8 cellular contexts compared by ENCODE assay signal in genomic region chr18:76822510-76823165, GRCh38. TPM values are rescaled to one million over a fixed set of nuclear protein-coding genes. Genes with fewer than 3 reads are reported as not detected.
A peak's percentile ranks its signal among the peaks of the same experiment; 100 is the strongest.
DNase-seq lines count a peak whose midpoint lies in the region; FAIRE-seq and TF ChIP-seq lines count a peak whose summit lies in the region.

TSS of gene ZNF236 (plus strand) at chr18:76822557. CDS start at chr18:76822608, 51 bp downstream.

- peaks cover 23% of the 10 kb centered on the region for H3K4me1 Mint-ChIP-seq in astrocyte (ENCODE audit: low read depth, unreplicated experiment)

- H3K79me2 ChIP-seq in astrocyte (ENCODE audit: insufficient read depth, low read length) = peaks cover 87% of the 10 kb centered on the region
- H3K79me2 ChIP-seq in hepatocyte = peaks cover 91% of the 10 kb centered on the region

- H3K9me3 ChIP-seq in astrocyte (ENCODE audit: insufficient read depth, low read depth, low read length) (no peaks in the 10 kb centered on the region), hepatocyte (ENCODE audit: low read depth) (no peaks in the 10 kb centered on the region)

- DNase-seq in H4 (ENCODE audit: low spot score) (peak; percentile 56), LNCaP clone FGC (ENCODE audit: low read depth) (no peak), T-helper 2 cell (peak; percentile 42 to 91 (median 61)), astrocyte (ENCODE audit: low read depth) (peak; percentile 65), hepatocyte (ENCODE audit: low spot score) (peak; percentile 93), retinal pigment epithelial cell (ENCODE audit: low read depth) (peak; percentile 36), NCI-H1694 treated with DMSO at 0.1 percent for 48 hours (lab: John Stamatoyannopoulos, UW) (no peak)

- H4K20me1 ChIP-seq in astrocyte (ENCODE audit: insufficient read depth, low read length) (peaks cover 4% of the 10 kb centered on the region), hepatocyte (ENCODE audit: insufficient read depth, poor library complexity, severe bottlenecking) (no peaks in the 10 kb centered on the region)

- H3K4me3 ChIP-seq in GM08714 (ENCODE audit: low read length) (peak within 1 kb of the TSS; percentile 96), LNCaP clone FGC (ENCODE audit: low read depth, low read length) (peak within 1 kb of the TSS; percentile 77), astrocyte (ENCODE audit: insufficient read depth, low read depth, low read length) (peak within 1 kb of the TSS; percentile 86), hepatocyte (peak within 1 kb of the TSS; percentile 100), retinal pigment epithelial cell (ENCODE audit: low read length) (peak within 1 kb of the TSS; percentile 94)

- FAIRE-seq in astrocyte (lab: Jason Lieb, UNC) = no peak

- H3K9ac ChIP-seq in astrocyte (ENCODE audit: low read length) = peak within 1 kb of the TSS; percentile 95

- H2AFZ ChIP-seq in astrocyte (ENCODE audit: low read depth, low read length) = peak within 1 kb of the TSS; percentile 92
- H2AFZ ChIP-seq in hepatocyte = peak within 1 kb of the TSS; percentile 97

- no peaks in the 10 kb centered on the region for H3K36me3 Mint-ChIP-seq in astrocyte (ENCODE audit: low read depth, unreplicated experiment)

- H3K27me3 ChIP-seq in astrocyte (ENCODE audit: insufficient read depth, low read length) (no peaks in the 10 kb centered on the region), hepatocyte (no peaks in the 10 kb centered on the region)

- TF ChIP-seq CTCF in LNCaP clone FGC (IDR thresholded peaks at IDR 0.05; ENCODE audit: control insufficient read depth, extremely low read depth, insufficient read depth) = 0 out of 2 replicates have a peak, but pooled peaks have one; percentile 6
- TF ChIP-seq CTCF in astrocyte (IDR thresholded peaks at IDR 0.05; ENCODE audit: insufficient read depth, low read depth, low read length) = no peak
- TF ChIP-seq CTCF in hepatocyte (IDR thresholded peaks at IDR 0.05; ENCODE audit: poor library complexity) = no peak
- TF ChIP-seq CTCF in retinal pigment epithelial cell (conservative IDR thresholded peaks at IDR 0.05; ENCODE audit: low read depth, low read length) = no peak

- H3K4me1 ChIP-seq in astrocyte (ENCODE audit: insufficient read depth, low read length) (peaks cover 15% of the 10 kb centered on the region), hepatocyte (ENCODE audit: insufficient read depth) (peaks cover 12% of the 10 kb centered on the region)

- no peaks in the 10 kb centered on the region for H3K27me3 Mint-ChIP-seq in astrocyte (ENCODE audit: low read depth, unreplicated experiment)

- H3K4me2 ChIP-seq in astrocyte (ENCODE audit: low read length) = peak within 1 kb of the TSS; percentile 99
- peak within 1 kb of the TSS; percentile 95 for H3K4me2 ChIP-seq in hepatocyte

- H3K27ac Mint-ChIP-seq in astrocyte (ENCODE audit: unreplicated experiment) = peak within 1 kb of the TSS; percentile 78

- H3K9me3 Mint-ChIP-seq in astrocyte (ENCODE audit: unreplicated experiment) = no peaks in the 10 kb centered on the region

- H3K36me3 ChIP-seq in astrocyte (ENCODE audit: insufficient read depth, low read length) (peaks cover 4% of the 10 kb centered on the region), hepatocyte (replicated peaks; ENCODE audit: insufficient read depth, low read depth) (no peaks in the 10 kb centered on the region)

- under 1% methylated on average over 34 of the region's 113 CpGs for WGBS in hepatocyte (ENCODE audit: low lambda C conversion rate, missing lambda C conversion rate)

- H3K4me3 Mint-ChIP-seq in astrocyte (ENCODE audit: unreplicated experiment) = peak within 1 kb of the TSS; percentile 92

- H3K27ac ChIP-seq in astrocyte (ENCODE audit: low read depth, low read length) = peak within 1 kb of the TSS; percentile 93
- H3K27ac ChIP-seq in hepatocyte = peak within 1 kb of the TSS; percentile 99

- no peaks in the 10 kb centered on the region for H3K9me2 ChIP-seq in hepatocyte (replicated peaks; ENCODE audit: insufficient read depth)

RNA-seq across cellular contexts. Expression of gene ZNF236, which starts in this region (rescaled TPM):
- 2.7 and 4.9 TPM in 2 replicates for total RNA-seq in H4 (2014; rRNA removed; shearing (Covaris generic))
- total RNA-seq in astrocyte (10.9 and 13.3 TPM in 2 replicates), hepatocyte (7.5 and 8.2 TPM in 2 replicates)
- 7.4 and 8.5 TPM in 2 replicates for polyA plus RNA-seq in hepatocyte

Comparison
In these comparisons a context has a peak if more than half of its experiments do, and no peak if none do; other contexts are left out.
1. DNase-seq: peak in H4 (single experiment), T-helper 2 cell (5 of 5), astrocyte (single experiment), hepatocyte (single experiment) and retinal pigment epithelial cell (single experiment); none in LNCaP clone FGC (single experiment) and NCI-H1694 treated with DMSO at 0.1 percent for 48 hours (single experiment).
2. Peak in every context shown above with its lines, with median percentiles within 50 percentile points of each other: H3K4me3 ChIP-seq.